Comparison of ENCODE assay signal across 10 cellular contexts in the genomic region with DNA sequence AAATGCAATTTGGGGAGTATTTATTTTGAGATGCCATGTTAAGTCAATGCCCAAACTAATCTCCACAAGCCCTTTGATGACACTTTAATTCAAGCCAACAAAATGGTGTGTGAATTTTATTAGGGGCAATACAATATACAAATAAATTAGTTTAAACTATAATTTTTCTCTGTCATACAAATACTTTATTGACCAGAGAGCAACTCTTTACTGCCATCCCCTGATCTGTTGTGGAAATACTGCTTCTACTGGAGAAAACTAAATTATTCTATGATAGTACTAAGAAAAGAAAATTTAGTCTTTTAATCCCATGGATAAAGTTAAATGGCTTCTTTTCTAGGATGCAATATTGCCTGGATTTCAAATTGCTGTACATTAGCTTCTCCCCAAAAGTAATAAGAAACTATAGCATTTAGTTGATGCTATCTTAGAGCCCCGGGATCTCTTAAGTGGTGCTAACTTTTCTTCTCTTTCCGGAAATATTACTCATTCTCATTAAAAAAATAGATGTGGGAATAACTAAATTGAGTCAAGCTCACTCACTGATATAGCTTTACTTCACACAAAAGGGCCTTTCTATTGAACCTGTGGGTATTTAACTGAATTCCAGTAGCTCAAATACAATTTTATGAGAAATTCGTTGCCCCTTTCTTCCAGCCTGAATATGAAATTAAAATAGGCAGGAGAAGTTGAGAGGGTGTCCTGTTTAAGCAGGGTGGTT. TPM values are rescaled to one million over a fixed set of nuclear protein-coding genes. Genes with fewer than 3 reads are reported as not detected.
DNase-seq lines count a peak whose midpoint lies in the region; ATAC-seq, FAIRE-seq and TF ChIP-seq lines count a peak whose summit lies in the region.
"Had no signal": no experiment of that assay in that cellular context is flagged by ENCODE, and none has a peak within 500 bp of the region (broad histone marks: within the 10 kb centered on the region; RNA-seq: fewer than 3 reads in every experiment).

No MANE protein-coding gene starts in this region.

- no peak for TF ChIP-seq EP300 in A549 (IDR thresholded peaks at IDR 0.05)

- H2AFZ ChIP-seq in GM23338: no peak overlapping the region

- intact Hi-C loops in CD8-positive, alpha-beta T cell (cut with DNase I, micrococcal nuclease): loop anchor here (5.0 kb wide), 1 partner anchor 346 kb away; no protein-coding TSS in a partner anchor

- H3K27me3 Mint-ChIP-seq in GM23338 (ENCODE audit: insufficient read depth, low read depth, poor library complexity): peaks cover 4% of the 10 kb centered on the region
- peaks cover 4% of the 10 kb centered on the region for H3K27me3 Mint-ChIP-seq in CD8-positive, alpha-beta T cell (ENCODE audit: low read depth)

- POLR2A ChIA-PET in A549 (lab: Yijun Ruan, JAX): no interaction called here
- POLR2A ChIA-PET in CD8-positive, alpha-beta T cell (lab: Charles Lee): no interaction called here

- TF ChIP-seq CTCF in A549 (IDR thresholded peaks at IDR 0.05) (peak; percentile 50), GM23338 (conservative IDR thresholded peaks at IDR 0.05; ENCODE audit: low read depth in 2 of 2) (peak in 1 of 2 experiments; percentile 73; a peak in 3 of 4 replicates), RWPE2 (IDR thresholded peaks at IDR 0.05; ENCODE audit: poor library complexity, severe bottlenecking) (peak; percentile 77), foreskin keratinocyte (conservative IDR thresholded peaks at IDR 0.05) (peak; percentile 76)
- TF ChIP-seq CTCF in CD8-positive, alpha-beta T cell (IDR thresholded peaks at IDR 0.05): no peak

- peak; percentile 55 to 57 for TF ChIP-seq RAD21 in A549 (conservative IDR thresholded peaks at IDR 0.05 in 1 of 2, IDR thresholded peaks at IDR 0.05 in 1 of 2)

- H3K9me3 ChIP-seq in A549: no peaks in the 10 kb centered on the region
- no peaks in the 10 kb centered on the region for H3K9me3 ChIP-seq in RWPE2 (ENCODE audit: severe bottlenecking)
- H3K9me3 ChIP-seq in CD8-positive, alpha-beta T cell (ENCODE audit: low read length): no peaks in the 10 kb centered on the region

- no peaks in the 10 kb centered on the region for H3K79me2 ChIP-seq in GM23338 (replicated peaks; ENCODE audit: insufficient read depth)

- CTCF ChIA-PET in A549 (lab: Yijun Ruan, JAX): interaction anchor here (0.7 to 2.7 kb wide), 15 partner anchors 9 to 346 kb away, joined by 3 to 76 read pairs (median 7); a partner anchor contains a TSS
- CTCF ChIA-PET in CD8-positive, alpha-beta T cell (lab: Charles Lee): interaction anchor here (1.2 to 2.7 kb wide), 5 partner anchors 12 to 110 kb away, joined by 3 to 14 read pairs (median 6); no protein-coding TSS in a partner anchor

- 2% methylated on average over 3 of the region's 3 CpGs for WGBS in A549 (ENCODE audit: missing lambda C conversion rate)

- no peaks in the 10 kb centered on the region for H3K4me1 ChIP-seq in A549
- H3K4me1 ChIP-seq in GM23338 (ENCODE audit: insufficient read depth): peaks cover 15% of the 10 kb centered on the region
- H3K4me1 ChIP-seq in RWPE2 (ENCODE audit: insufficient read depth, poor library complexity, severe bottlenecking): no peaks in the 10 kb centered on the region
- H3K4me1 ChIP-seq in foreskin keratinocyte: no peaks in the 10 kb centered on the region
- H3K4me1 ChIP-seq in CD8-positive, alpha-beta T cell (ENCODE audit: insufficient read depth, low read length): no peaks in the 10 kb centered on the region

- no peak overlapping the region for H3K27ac ChIP-seq in A549
- H3K27ac ChIP-seq in GM23338 (ENCODE audit: low read depth): no peak overlapping the region
- no peak overlapping the region for H3K27ac ChIP-seq in RWPE2 (ENCODE audit: poor library complexity, severe bottlenecking)
- no peak overlapping the region for H3K27ac ChIP-seq in foreskin keratinocyte
- no peak overlapping the region for H3K27ac ChIP-seq in CD8-positive, alpha-beta T cell (ENCODE audit: low read depth, low read length)

- no peaks in the 10 kb centered on the region for H3K9me3 Mint-ChIP-seq in GM23338
- H3K9me3 Mint-ChIP-seq in CD8-positive, alpha-beta T cell: no peaks in the 10 kb centered on the region
- H3K9me3 Mint-ChIP-seq: activated CD4-positive, alpha-beta memory T cell treated with anti-CD3 and anti-CD28 coated beads, Interleukin-2, amount 10 ng/mL, durations not matched to agents 7 days and 5 days had no signal

- no peaks in the 10 kb centered on the region for H3K36me3 Mint-ChIP-seq in GM23338 (ENCODE audit: low read depth)
- H3K36me3 Mint-ChIP-seq in CD8-positive, alpha-beta T cell: no peaks in the 10 kb centered on the region

- no peaks in the 10 kb centered on the region for H3F3A ChIP-seq in GM23338 (replicated peaks; ENCODE audit: low read depth)

- no peaks in the 10 kb centered on the region for H3K9me2 ChIP-seq in GM23338 (ENCODE audit: insufficient read depth)

- no peak overlapping the region for H3K27ac Mint-ChIP-seq in GM23338
- no peak overlapping the region for H3K27ac Mint-ChIP-seq in CD8-positive, alpha-beta T cell
- H3K27ac Mint-ChIP-seq: activated CD4-positive, alpha-beta memory T cell treated with anti-CD3 and anti-CD28 coated beads, Interleukin-2, amount 10 ng/mL, durations not matched to agents 7 days and 5 days had no signal

- H3K36me3 ChIP-seq in GM23338 (ENCODE audit: insufficient read depth) (no peaks in the 10 kb centered on the region), RWPE2 (ENCODE audit: low read depth) (no peaks in the 10 kb centered on the region)
- no peaks in the 10 kb centered on the region for H3K36me3 ChIP-seq in CD8-positive, alpha-beta T cell (ENCODE audit: insufficient read depth, low read length)

- ATAC-seq in A549: no peak; a peak in 1 of 6 replicates
- no peak for ATAC-seq in GM23338
- ATAC-seq in RWPE2 (ENCODE audit: low read depth): no peak
- peak; percentile 55 for ATAC-seq in foreskin keratinocyte
- no peak for ATAC-seq in GM21390 (IDR thresholded peaks at IDR 0.05; ENCODE audit: unreplicated experiment)
- no peak for ATAC-seq in CD8-positive, alpha-beta T cell

- H3K4me2 ChIP-seq in A549: no peak overlapping the region
- H3K4me2 ChIP-seq in GM23338: no peak overlapping the region

- DNase-seq in A549 (ENCODE audit: low read depth in 1 of 2, low spot score in 1 of 2) (peak; percentile 7 to 10), GM23338 (ENCODE audit: low spot score) (peak; percentile 28), RWPE2 (ENCODE audit: low spot score) (no peak), foreskin keratinocyte (no peak), nucleus accumbens (lab: John Stamatoyannopoulos, UW) (no peak), GM19239 (ENCODE audit: insufficient read length, low spot score) (no peak)
- DNase-seq in CD8-positive, alpha-beta T cell: no peak
- DNase-seq: activated CD4-positive, alpha-beta memory T cell treated with anti-CD3 and anti-CD28 coated beads, Interleukin-2, amount 10 ng/mL, durations not matched to agents 7 days and 5 days; stimulated activated naive CD4-positive, alpha-beta T cell treated with Interleukin-2 at 50 U/mL for 16 hours had no signal

- no peaks in the 10 kb centered on the region for H4K20me1 ChIP-seq in GM23338 (replicated peaks; ENCODE audit: insufficient read depth)

- H3K4me3 ChIP-seq in A549 (no peak overlapping the region), GM23338 (no peak overlapping the region), RWPE2 (ENCODE audit: severe bottlenecking) (no peak overlapping the region)
- no peak overlapping the region for H3K4me3 ChIP-seq in CD8-positive, alpha-beta T cell (ENCODE audit: low read depth, low read length)

- no peak for TF ChIP-seq POLR2A in A549 (IDR thresholded peaks at IDR 0.05; ENCODE audit: low read length)

- H3K4me3 Mint-ChIP-seq in GM23338: no peak overlapping the region
- H3K4me3 Mint-ChIP-seq in CD8-positive, alpha-beta T cell: no peak overlapping the region
- H3K4me3 Mint-ChIP-seq: activated CD4-positive, alpha-beta memory T cell treated with anti-CD3 and anti-CD28 coated beads, Interleukin-2, amount 10 ng/mL, durations not matched to agents 7 days and 5 days had no signal

- H3K4me1 Mint-ChIP-seq in GM23338: peaks cover 17% of the 10 kb centered on the region
- H3K4me1 Mint-ChIP-seq in CD8-positive, alpha-beta T cell (ENCODE audit: low read depth): no peaks in the 10 kb centered on the region
- H3K4me1 Mint-ChIP-seq: activated CD4-positive, alpha-beta memory T cell treated with anti-CD3 and anti-CD28 coated beads, Interleukin-2, amount 10 ng/mL, durations not matched to agents 7 days and 5 days had no signal

- H3K27me3 ChIP-seq in GM23338 (ENCODE audit: insufficient read depth) (no peaks in the 10 kb centered on the region), RWPE2 (ENCODE audit: insufficient read depth, poor library complexity, severe bottlenecking) (no peaks in the 10 kb centered on the region), foreskin keratinocyte (peaks cover 4% of the 10 kb centered on the region)
- no peaks in the 10 kb centered on the region for H3K27me3 ChIP-seq in CD8-positive, alpha-beta T cell (ENCODE audit: insufficient read depth, low read length)

- no peak for FAIRE-seq in A549 (lab: Jason Lieb, UNC)
- FAIRE-seq in GM19239 (lab: Jason Lieb, UNC): no peak

TF ChIP-seq in GM23338, 12 proteins besides CTCF, POLR2A, EP300 and RAD21 (continues in another document):
- TF ChIP-seq EZH2 (IDR thresholded peaks at IDR 0.05; ENCODE audit: low read depth, unreplicated experiment): no peak
- no peak for TF ChIP-seq CREB1 (CRISPR knock-in tag; IDR thresholded peaks at IDR 0.05; ENCODE audit: low read depth)

RNA-seq across cellular contexts. Expression of a gene that starts 49.2 kb away (rescaled TPM):
- polyA plus RNA-seq in A549 (2011; rRNA removed) (3.3 and 3.6 TPM in 2 replicates), A549 (2017; fragmentation: RNase III; extraction: RNeasy Plus Mini Kit Qiagen cat#74134 plus additional on column Dnase treatment) (1.6 to 2.7 TPM (median 2.0 TPM) in 3 replicates), GM23338 (2016; fragmentation: Nextera tagmentation; extraction: Ambion mirVana) (3.5 and 5.1 TPM in 2 replicates), foreskin keratinocyte (2.7 and 5.0 TPM in 2 replicates)
- 1.5 and 1.8 TPM in 2 replicates for polyA plus RNA-seq in A549 (2012; cell fraction: cytosol; rRNA removed)
- polyA plus RNA-seq in A549 (2012; cell fraction: nucleus; rRNA removed): 1.1 and 1.5 TPM in 2 replicates
- polyA minus RNA-seq in A549 (2011; rRNA and poly(A)+ RNA removed): 0.49 and 0.62 TPM in 2 replicates
- 3.0 and 6.3 TPM in 2 replicates for total RNA-seq in GM23338 (2014; rRNA removed; shearing (Covaris generic))
- 4.7 and 6.9 TPM in 2 replicates for total RNA-seq in foreskin keratinocyte
- total RNA-seq in CD8-positive, alpha-beta T cell: not detected

RNA-seq across cellular contexts. Expression of a gene that starts 58.7 kb away (rescaled TPM):
- polyA plus RNA-seq in A549 (2011; rRNA removed) (not detected in 2 replicates), A549 (2017; fragmentation: RNase III; extraction: RNeasy Plus Mini Kit Qiagen cat#74134 plus additional on column Dnase treatment) (not detected in 3 replicates), GM23338 (2016; fragmentation: Nextera tagmentation; extraction: Ambion mirVana) (14.5 and 15.7 TPM in 2 replicates), foreskin keratinocyte (0.49 and 0.59 TPM in 2 replicates)
- not detected in 2 replicates for polyA plus RNA-seq in A549 (2012; cell fraction: cytosol; rRNA removed)
- not detected in 2 replicates for polyA plus RNA-seq in A549 (2012; cell fraction: nucleus; rRNA removed)
- not detected in 2 replicates for polyA minus RNA-seq in A549 (2011; rRNA and poly(A)+ RNA removed)
- total RNA-seq in GM23338 (2014; rRNA removed; shearing (Covaris generic)): 5.2 and 6.6 TPM in 2 replicates
- 0.27 and 0.39 TPM in 2 replicates for total RNA-seq in foreskin keratinocyte
- not detected for total RNA-seq in CD8-positive, alpha-beta T cell
- total RNA-seq: activated CD4-positive, alpha-beta memory T cell treated with anti-CD3 and anti-CD28 coated beads, Interleukin-2, amount 10 ng/mL, durations not matched to agents 7 days and 5 days had no signal

Comparison
In these comparisons a context has a peak if more than half of its experiments do, and no peak if none do; other contexts are left out.
1. DNase-seq: peak in A549 (2 of 2) and GM23338 (single experiment); none in RWPE2 (single experiment), foreskin keratinocyte (0 of 2), nucleus accumbens (0 of 56), GM19239 (single experiment) and CD8-positive, alpha-beta T cell (0 of 7).